In genomic region chr18:35136248-35136647, GRCh38 we compare ENCODE assay signal across 15 cellular contexts.
DNase-seq lines count a peak whose midpoint lies in the region; ATAC-seq and TF ChIP-seq lines count a peak whose summit lies in the region.
"Had no signal": no experiment of that assay in that cellular context is flagged by ENCODE, and none has a peak within 500 bp of the region (broad histone marks: within the 10 kb centered on the region; RNA-seq: fewer than 3 reads in every experiment).

No MANE protein-coding gene starts in this region.

- peak overlapping the region in 8 of 9 donors; percentile 6 to 94 (median 50) for H3K27ac Mint-ChIP-seq in naive thymus-derived CD4-positive, alpha-beta T cell

- H3K27me3 Mint-ChIP-seq in naive thymus-derived CD4-positive, alpha-beta T cell: no peaks in the 10 kb centered on the region

- no peaks in the 10 kb centered on the region for H3K9me3 Mint-ChIP-seq in naive thymus-derived CD4-positive, alpha-beta T cell

- no peak for TF ChIP-seq CTCF in RWPE1 (conservative IDR thresholded peaks at IDR 0.05; ENCODE audit: low read depth)

- intact Hi-C loops in Right ventricle myocardium inferior (cut with DNase I): no loop called here
- intact Hi-C loops in cardiac septum (cut with DNase I): loop anchor here (2.0 kb wide), 1 partner anchor 93 kb away; no protein-coding TSS in a partner anchor
- intact Hi-C loops in Right ventricle myocardium superior (cut with DNase I): no loop called here
- intact Hi-C loops in naive thymus-derived CD4-positive, alpha-beta T cell (cut with micrococcal nuclease): no loop called here
- intact Hi-C loops in head of caudate nucleus (cut with DNase I): loop anchor here (10.0 kb wide), 1 partner anchor 261 kb away; no protein-coding TSS in a partner anchor

- POLR2A ChIA-PET in naive thymus-derived CD4-positive, alpha-beta T cell (lab: Charles Lee): no interaction called here
- POLR2A ChIA-PET in RWPE1 (lab: Yijun Ruan, JAX; ENCODE audit: low non-redundant PET): no interaction called here

- no peak overlapping the region for H3K27ac ChIP-seq in naive thymus-derived CD4-positive, alpha-beta T cell (ENCODE audit: low read depth, low read length)
- no peak overlapping the region for H3K27ac ChIP-seq in RWPE1
- H3K27ac ChIP-seq: GM23248 had no signal

- peaks cover 6 to 94% (median 27%) of the 10 kb centered on the region in 3 experiments for H3K36me3 ChIP-seq in naive thymus-derived CD4-positive, alpha-beta T cell (ENCODE audit: control insufficient read depth in 2 of 3, insufficient read depth in 3 of 3, low read length in 3 of 3)

- H3K4me1 Mint-ChIP-seq in naive thymus-derived CD4-positive, alpha-beta T cell: peaks cover 0 to 19% (median 6%) of the 10 kb centered on the region in 7 donors

- CTCF ChIA-PET in naive thymus-derived CD4-positive, alpha-beta T cell (lab: Charles Lee): no interaction called here
- CTCF ChIA-PET in RWPE1 (lab: Yijun Ruan, JAX): interaction anchor here (0.6 kb wide), 1 partner anchor 219 kb away, joined by 3 read pairs; no protein-coding TSS in a partner anchor

- H3K27me3 ChIP-seq in naive thymus-derived CD4-positive, alpha-beta T cell (ENCODE audit: control insufficient read depth in 2 of 2, insufficient read depth in 2 of 2, low read length in 2 of 2): no peaks in the 10 kb centered on the region

- no peak overlapping the region for H3K4me3 Mint-ChIP-seq in naive thymus-derived CD4-positive, alpha-beta T cell

- no peaks in the 10 kb centered on the region for H3K9me3 ChIP-seq in naive thymus-derived CD4-positive, alpha-beta T cell (ENCODE audit: control insufficient read depth in 2 of 3, low read length in 3 of 3)

- DNase-seq in Right ventricle myocardium inferior (ENCODE audit: missing footprints) (no peak), cardiac septum (ENCODE audit: low spot score) (no peak), Right ventricle myocardium superior (no peak), head of caudate nucleus (no peak), RWPE1 (ENCODE audit: low spot score) (no peak)
- no peak for DNase-seq in naive thymus-derived CD4-positive, alpha-beta T cell
- DNase-seq: Calu3, GM23248, IMR-90, NCI-H1930, NCI-H2171 treated with DMSO at 0.1 percent for 48 hours, OCI-M1, RPMI8226 had no signal

- ATAC-seq in Right ventricle myocardium inferior: peak; percentile 63
- ATAC-seq in Right ventricle myocardium superior (ENCODE audit: poor library complexity): peak; percentile 68
- no peak for ATAC-seq in naive thymus-derived CD4-positive, alpha-beta T cell
- ATAC-seq in GM18520 (IDR thresholded peaks at IDR 0.05; ENCODE audit: unreplicated experiment): no peak
- ATAC-seq: GM12878 had no signal

- H3K36me3 Mint-ChIP-seq in naive thymus-derived CD4-positive, alpha-beta T cell: peaks cover 10 to 64% (median 35%) of the 10 kb centered on the region in 5 donors

- no peaks in the 10 kb centered on the region for H3K4me1 ChIP-seq in naive thymus-derived CD4-positive, alpha-beta T cell (ENCODE audit: control insufficient read depth in 2 of 2, insufficient read depth in 2 of 2, low read length in 2 of 2)

- H3K4me3 ChIP-seq in naive thymus-derived CD4-positive, alpha-beta T cell (ENCODE audit: low read length): no peak overlapping the region
- H3K4me3 ChIP-seq: GM12878, GM23248 had no signal

Comparison
In these comparisons a context has a peak if more than half of its experiments do, and no peak if none do; other contexts are left out.
1. intact Hi-C loops: an anchor here in cardiac septum (2.0 kb wide) and head of caudate nucleus (10.0 kb wide); none called in Right ventricle myocardium inferior, Right ventricle myocardium superior and naive thymus-derived CD4-positive, alpha-beta T cell.
2. ATAC-seq: peak in Right ventricle myocardium inferior (single experiment) and Right ventricle myocardium superior (single experiment); none in naive thymus-derived CD4-positive, alpha-beta T cell (single experiment) and GM18520 (single experiment).